Comparison of ENCODE assay signal across 14 cellular contexts in the genomic region with DNA sequence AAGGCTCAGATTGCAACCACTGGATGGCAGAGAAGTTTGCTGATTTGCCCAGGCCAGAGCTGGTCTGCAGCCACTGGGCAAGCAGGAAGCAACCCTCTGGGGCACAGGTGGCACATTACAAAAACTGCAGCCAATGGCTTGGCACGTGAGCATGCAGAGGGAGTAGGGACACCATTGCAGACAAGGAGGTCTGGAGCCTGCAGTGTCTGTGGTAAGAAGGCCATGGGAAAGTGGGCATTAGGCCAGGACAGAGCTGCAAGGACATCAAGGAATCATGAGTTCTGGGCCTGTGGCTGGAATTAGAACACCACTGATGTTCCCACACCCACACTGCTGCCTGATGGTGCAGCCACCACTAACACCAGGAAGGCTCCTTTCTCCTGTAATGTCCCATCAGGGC.
"Had no signal": no experiment of that assay in that cellular context is flagged by ENCODE, and none has a peak within 500 bp of the region (broad histone marks: within the 10 kb centered on the region; RNA-seq: fewer than 3 reads in every experiment).

No MANE protein-coding gene starts in this region.

- H3K27me3 ChIP-seq: gastroesophageal sphincter, right lobe of liver, suprapubic skin had no signal

- H3K36me3 ChIP-seq: gastroesophageal sphincter, right lobe of liver, suprapubic skin had no signal

- H3K4me3 ChIP-seq: gastroesophageal sphincter, right lobe of liver, suprapubic skin had no signal

- ATAC-seq: gastroesophageal sphincter; left lobe of liver; right lobe of liver; stimulated activated naive CD8-positive, alpha-beta T cell treated with anti-CD3 and anti-CD28 coated beads, Interleukin-15, Interleukin-2, amounts not matched to agents 100 U/mL and 50 U/mL, for 24 hours; T-helper 17 cell had no signal

- DNase-seq: activated CD4-positive, alpha-beta T cell treated with anti-CD3 and anti-CD28 coated beads, Interleukin-2, amount 10 ng/mL, durations not matched to agents 7 days and 5 days; activated CD4-positive, CD25-positive, alpha-beta regulatory T cell; activated CD8-positive, alpha-beta memory T cell treated with anti-CD3 and anti-CD28 coated beads, Interleukin-2, amount 50 U/mL, for 48 hours; activated naive CD8-positive, alpha-beta T cell treated with anti-CD3 and anti-CD28 coated beads for 36 hours; effector memory CD4-positive, alpha-beta T cell; islet precursor cell; occipital lobe; right lobe of liver; stimulated activated naive CD8-positive, alpha-beta T cell treated with anti-CD3 and anti-CD28 coated beads, Interleukin-15, Interleukin-2, amounts not matched to agents 100 U/mL and 50 U/mL, for 24 hours; T-helper 17 cell; trophoblast cell had no signal

- H3K4me1 ChIP-seq: right lobe of liver had no signal

- H3K27ac ChIP-seq: right lobe of liver, suprapubic skin had no signal

- H3K9me3 ChIP-seq: gastroesophageal sphincter, right lobe of liver, suprapubic skin had no signal
